8 cellular contexts compared by ENCODE assay signal in genomic region chr15:60362318-60363023, GRCh38. TPM values are rescaled to one million over a fixed set of nuclear protein-coding genes. Genes with fewer than 3 reads are reported as not detected.
A peak's percentile ranks its signal among the peaks of the same experiment; 100 is the strongest.
DNase-seq lines count a peak whose midpoint lies in the region; ATAC-seq and TF ChIP-seq lines count a peak whose summit lies in the region.

No MANE protein-coding gene starts in this region.

- intact Hi-C loops in esophagus muscularis mucosa (cut with DNase I): loop anchor here (5.0 kb wide), 1 partner anchor 35 kb away; the partner anchor contains the start of gene ANXA2

- no peaks in the 10 kb centered on the region for H3K27me3 Mint-ChIP-seq in T-helper 2 cell treated with Interferon-gamma antibody and Interleukin-4, amounts not matched to agents 5 μg/mL and 100 μg/mL, for 36 hours (ENCODE audit: low read depth)

- TF ChIP-seq CTCF in esophagus muscularis mucosa (IDR thresholded peaks at IDR 0.05): no peak

- H3K4me3 ChIP-seq in esophagus muscularis mucosa: no peak overlapping the region

- peak overlapping the region; percentile 50 for H3K4me3 Mint-ChIP-seq in T-helper 2 cell treated with Interferon-gamma antibody and Interleukin-4, amounts not matched to agents 5 μg/mL and 100 μg/mL, for 36 hours

- peak overlapping the region; percentile 84 for H3K27ac Mint-ChIP-seq in T-helper 2 cell treated with Interferon-gamma antibody and Interleukin-4, amounts not matched to agents 5 μg/mL and 100 μg/mL, for 36 hours

- no peak for TF ChIP-seq POLR2A in esophagus muscularis mucosa (IDR thresholded peaks at IDR 0.05; ENCODE audit: low read depth)

- peak overlapping the region; percentile 29 to 77 (median 45) for H3K27ac ChIP-seq in esophagus muscularis mucosa (replicated peaks in 1 of 4)
- H3K27ac ChIP-seq in caudate nucleus (ENCODE audit: low read depth, low read length): no peak overlapping the region

- H3K36me3 ChIP-seq in esophagus muscularis mucosa: peaks cover 17 to 63% (median 32%) of the 10 kb centered on the region in 4 donors

- peaks cover 35 to 52% (median 42%) of the 10 kb centered on the region in 4 donors for H3K4me1 ChIP-seq in esophagus muscularis mucosa

- TF ChIP-seq EP300 in esophagus muscularis mucosa (IDR thresholded peaks at IDR 0.05): no peak

- no peaks in the 10 kb centered on the region for H3K27me3 ChIP-seq in esophagus muscularis mucosa

- no peak for ATAC-seq in HG03521 (IDR thresholded peaks at IDR 0.05; ENCODE audit: unreplicated experiment)

- peak; percentile 58 for DNase-seq in GM03348 (ENCODE audit: low spot score)
- DNase-seq in T-helper 2 cell treated with Interferon-gamma antibody and Interleukin-4, amounts not matched to agents 5 μg/mL and 100 μg/mL, for 36 hours (ENCODE audit: low spot score): peak; percentile 78
- DNase-seq in esophagus muscularis mucosa (ENCODE audit: extremely low spot score): no peak
- peak; percentile 30 to 48 for DNase-seq in stimulated activated CD4-positive, alpha-beta T cell treated with anti-CD3 and anti-CD28 coated beads, Interleukin-15, amount 100 ng/mL, for 48 hours (ENCODE audit: low read depth in 2 of 2)
- DNase-seq in caudate nucleus (lab: John Stamatoyannopoulos, UW): no peak
- no peak for DNase-seq in amygdala (lab: John Stamatoyannopoulos, UW)
- DNase-seq in NOMO-1 treated with DMSO at 0.1 percent for 48 hours (lab: John Stamatoyannopoulos, UW; ENCODE audit: unreplicated experiment): no peak

- H3K4me1 Mint-ChIP-seq in T-helper 2 cell treated with Interferon-gamma antibody and Interleukin-4, amounts not matched to agents 5 μg/mL and 100 μg/mL, for 36 hours (ENCODE audit: low read depth): peaks cover 32% of the 10 kb centered on the region

- H3K9me3 Mint-ChIP-seq in T-helper 2 cell treated with Interferon-gamma antibody and Interleukin-4, amounts not matched to agents 5 μg/mL and 100 μg/mL, for 36 hours: no peaks in the 10 kb centered on the region

- H3K9me3 ChIP-seq in esophagus muscularis mucosa: no peaks in the 10 kb centered on the region

- peaks cover 70% of the 10 kb centered on the region for H3K36me3 Mint-ChIP-seq in T-helper 2 cell treated with Interferon-gamma antibody and Interleukin-4, amounts not matched to agents 5 μg/mL and 100 μg/mL, for 36 hours (ENCODE audit: low read depth)

- WGBS in esophagus muscularis mucosa: 61% methylated on average over 8 of the region's 8 CpGs

RNA-seq across cellular contexts. Expression of gene ANXA2, which starts 35.3 kb away (rescaled TPM):
- 100 to 1,000 TPM; 333 to 606 (median 406) TPM for total RNA-seq in esophagus muscularis mucosa

Comparison
In these comparisons a context has a peak if more than half of its experiments do, and no peak if none do; other contexts are left out.
1. DNase-seq: peak in GM03348 (single experiment), T-helper 2 cell treated with Interferon-gamma antibody and Interleukin-4, amounts not matched to agents 5 μg/mL and 100 μg/mL, for 36 hours (single experiment) and stimulated activated CD4-positive, alpha-beta T cell treated with anti-CD3 and anti-CD28 coated beads, Interleukin-15, amount 100 ng/mL, for 48 hours (2 of 2); none in esophagus muscularis mucosa (single experiment), caudate nucleus (0 of 61), amygdala (0 of 56) and NOMO-1 treated with DMSO at 0.1 percent for 48 hours (single experiment).